Comparison of ENCODE assay signal across 8 cellular contexts in the genomic region with DNA sequence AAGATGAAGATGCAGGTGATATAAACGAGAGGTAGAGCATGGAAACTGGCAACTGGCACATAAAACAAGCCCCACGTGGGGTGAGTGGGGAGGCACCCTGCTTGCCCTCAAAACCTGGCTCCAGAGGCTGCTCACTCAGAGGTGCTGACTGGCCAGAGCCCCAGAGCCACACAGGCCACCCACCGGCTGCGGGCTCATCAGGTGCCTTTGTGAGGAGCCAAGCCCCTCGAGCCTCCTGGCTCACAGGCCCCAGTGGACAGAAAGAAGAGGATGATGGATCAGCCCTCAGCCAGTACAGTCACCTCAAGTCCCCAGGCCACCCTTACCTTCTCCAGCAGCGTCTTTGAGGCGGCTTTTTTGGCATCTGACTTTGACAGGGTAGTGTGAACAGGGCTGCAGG.
"Had no signal": no experiment of that assay in that cellular context is flagged by ENCODE, and none has a peak within 500 bp of the region (broad histone marks: within the 10 kb centered on the region; RNA-seq: fewer than 3 reads in every experiment).

No MANE protein-coding gene starts in this region.

- H3K4me1 ChIP-seq: HAP-1 had no signal

- FAIRE-seq: H1, H54, K562 had no signal

- DNase-seq: HFFc6, IMR-90 had no signal

- H3K9me3 ChIP-seq: HAP-1 had no signal

- H3K4me3 Mint-ChIP-seq: GM23338, HFFc6 had no signal

- H3K27ac Mint-ChIP-seq: GM23338, HFFc6 had no signal

- H3K9me3 Mint-ChIP-seq: GM23338, HFFc6 had no signal

- H3K27ac ChIP-seq: HL-60 had no signal

- H3K4me3 ChIP-seq: GM23338, HAP-1, K562 had no signal

- H3K4me2 ChIP-seq: GM23338 had no signal

- H2AFZ ChIP-seq: GM23338 had no signal
